ENCODE assay signal across 27 cellular contexts in genomic region chr4:544386-545105, GRCh38. TPM values are rescaled to one million over a fixed set of nuclear protein-coding genes. Genes with fewer than 3 reads are reported as not detected.
"Had no signal": no experiment of that assay in that cellular context is flagged by ENCODE, and none has a peak within 500 bp of the region (broad histone marks: within the 10 kb centered on the region; RNA-seq: fewer than 3 reads in every experiment).

No MANE protein-coding gene starts in this region.

- H3K4me1 Mint-ChIP-seq: activated B cell treated with CpG ODN at 0.5 μM for 24 hours; activated CD4-positive, alpha-beta T cell treated with anti-CD3 and anti-CD28 coated beads, Interleukin-2, amount 10 ng/mL, durations not matched to agents 24 days and 14 days; activated naive CD8-positive, alpha-beta T cell treated with anti-CD3 and anti-CD28 coated beads, Interleukin-2, amount 10 ng/mL, durations not matched to agents 7 days and 5 days; activated T-helper 17 cell treated with anti-CD3 and anti-CD28 coated beads, Interleukin-2, amount 50 U/mL, for 72 hours; T-helper 17 cell had no signal

- H3K36me3 ChIP-seq: adrenal gland had no signal

- DNase-seq: activated B cell treated with CpG ODN at 0.5 μM for 24 hours; activated CD4-positive, alpha-beta T cell treated with anti-CD3 and anti-CD28 coated beads for 1 hour; activated CD4-positive, alpha-beta T cell treated with anti-CD3 and anti-CD28 coated beads, Interleukin-2, amount 10 ng/mL, durations not matched to agents 24 days and 14 days; activated CD4-positive, alpha-beta T cell treated with anti-CD3 and anti-CD28 coated beads, Interleukin-2, amount 50 U/mL, for 48 hours; activated naive CD4-positive, alpha-beta T cell treated with anti-CD3 and anti-CD28 coated beads, Interleukin-2, amount 50 U/mL, for 16 hours; activated naive CD8-positive, alpha-beta T cell treated with anti-CD3 and anti-CD28 coated beads, Interleukin-2, amount 10 ng/mL, durations not matched to agents 7 days and 5 days; activated T-cell treated with anti-CD3 and anti-CD28 coated beads for 4 hours; activated T-cell treated with anti-CD3 and anti-CD28 coated beads, Interleukin-2, amount 50 U/mL, for 48 hours; anterior cingulate cortex; caudate nucleus; Kasumi-1; KBM-7; NCI-H1048; NCI-H1930; NCI-H2107; NCI-H2171 treated with DMSO at 0.1 percent for 48 hours; NCI-H226; NCI-H526; NCI-H82; SIG-M5; T-helper 17 cell; T-helper 9 cell had no signal

- H3K4me3 Mint-ChIP-seq: activated B cell treated with CpG ODN at 0.5 μM for 24 hours; activated CD4-positive, alpha-beta T cell treated with anti-CD3 and anti-CD28 coated beads, Interleukin-2, amount 10 ng/mL, durations not matched to agents 24 days and 14 days; activated naive CD8-positive, alpha-beta T cell treated with anti-CD3 and anti-CD28 coated beads, Interleukin-2, amount 10 ng/mL, durations not matched to agents 7 days and 5 days; activated T-helper 17 cell treated with anti-CD3 and anti-CD28 coated beads, Interleukin-2, amount 50 U/mL, for 72 hours; T-helper 17 cell had no signal

- H3K4me1 ChIP-seq: adrenal gland had no signal

- H3K4me3 ChIP-seq: adrenal gland had no signal

- H3K9me3 ChIP-seq: adrenal gland had no signal

- H3K27me3 Mint-ChIP-seq: activated CD4-positive, alpha-beta T cell treated with anti-CD3 and anti-CD28 coated beads, Interleukin-2, amount 10 ng/mL, durations not matched to agents 24 days and 14 days; T-helper 17 cell had no signal

- H3K27ac ChIP-seq: adrenal gland had no signal

- H3K27ac Mint-ChIP-seq: activated B cell treated with CpG ODN at 0.5 μM for 24 hours; activated CD4-positive, alpha-beta T cell treated with anti-CD3 and anti-CD28 coated beads, Interleukin-2, amount 10 ng/mL, durations not matched to agents 24 days and 14 days; activated naive CD8-positive, alpha-beta T cell treated with anti-CD3 and anti-CD28 coated beads, Interleukin-2, amount 10 ng/mL, durations not matched to agents 7 days and 5 days; activated T-helper 17 cell treated with anti-CD3 and anti-CD28 coated beads, Interleukin-2, amount 50 U/mL, for 72 hours; T-helper 17 cell had no signal

- ATAC-seq: activated T-helper 17 cell treated with anti-CD3 and anti-CD28 coated beads, Interleukin-2, amount 50 U/mL, for 72 hours; T-helper 17 cell had no signal

- H3K27me3 ChIP-seq: adrenal gland had no signal

RNA-seq across cellular contexts. Expression of gene TMEM271, which starts 31.5 kb away (rescaled TPM):
- total RNA-seq: activated B cell treated with CpG ODN at 0.5 μM for 24 hours; activated CD4-positive, alpha-beta T cell treated with anti-CD3 and anti-CD28 coated beads, Interleukin-2, amount 10 ng/mL, durations not matched to agents 24 days and 14 days; activated naive CD8-positive, alpha-beta T cell treated with anti-CD3 and anti-CD28 coated beads, Interleukin-2, amount 10 ng/mL, durations not matched to agents 7 days and 5 days; activated T-helper 17 cell treated with anti-CD3 and anti-CD28 coated beads, Interleukin-2, amount 50 U/mL, for 72 hours; NCI-H460; OCI-LY7; RPMI7951; T-helper 17 cell had no signal
